1 cellular context compared by ENCODE assay signal in genomic region chr5:2038337-2039179, GRCh38.
TF ChIP-seq lines count a peak whose summit lies in the region.

No MANE protein-coding gene starts in this region.

TF ChIP-seq in K562, 482 proteins besides CTCF, POLR2A, EP300 and RAD21 (continued from another document and continues in another):
- TF ChIP-seq DIDO1 (tag; IDR thresholded peaks at IDR 0.05; ENCODE audit: low read depth), result no peak
- no peak for TF ChIP-seq POLR2H (tag; IDR thresholded peaks at IDR 0.05; ENCODE audit: low read depth)
- no peak for TF ChIP-seq SIX5 (IDR thresholded peaks at IDR 0.05; ENCODE audit: borderline replicate concordance in 1 of 2, insufficient read depth in 1 of 2, low read depth in 1 of 2, low read length in 2 of 2)
- TF ChIP-seq GATA2 (CRISPR knock-in tag; IDR thresholded peaks at IDR 0.05), result no peak
- no peak for TF ChIP-seq ZNF175 (CRISPR knock-in tag; IDR thresholded peaks at IDR 0.05; ENCODE audit: low read depth)
- TF ChIP-seq STAT5A (IDR thresholded peaks at IDR 0.05; ENCODE audit: borderline replicate concordance, low read length), result no peak
- TF ChIP-seq ZNF766 (CRISPR knock-in tag; conservative IDR thresholded peaks at IDR 0.05), result no peak
- no peak for TF ChIP-seq ZNF41 (CRISPR knock-in tag; conservative IDR thresholded peaks at IDR 0.05)
- no peak for TF ChIP-seq ZNF280B (CRISPR knock-in tag; IDR thresholded peaks at IDR 0.05)
- peak; percentile 43 for TF ChIP-seq FUS (optimal IDR thresholded peaks at IDR 0.05; ENCODE audit: low read depth, low read length)
- TF ChIP-seq SAFB2 (IDR thresholded peaks at IDR 0.05; ENCODE audit: borderline replicate concordance, low read depth, low read length, severe bottlenecking), result no peak
- no peak for TF ChIP-seq MLLT1 (IDR thresholded peaks at IDR 0.05)
- no peak for TF ChIP-seq ZNF655 (CRISPR knock-in tag; IDR thresholded peaks at IDR 0.05)
- no peak for TF ChIP-seq FOXM1 (IDR thresholded peaks at IDR 0.05; ENCODE audit: low read depth)
- no peak for TF ChIP-seq FOXM1 (CRISPR knock-in tag; IDR thresholded peaks at IDR 0.05; ENCODE audit: low read depth)
- TF ChIP-seq NR1H2 (CRISPR knock-in tag; IDR thresholded peaks at IDR 0.05), result no peak
- no peak for TF ChIP-seq TFE3 (CRISPR knock-in tag; IDR thresholded peaks at IDR 0.05)
- no peak for TF ChIP-seq NFE2L1 (tag; IDR thresholded peaks at IDR 0.05; ENCODE audit: borderline replicate concordance, low read depth)
- TF ChIP-seq ZFP30 (CRISPR knock-in tag; IDR thresholded peaks at IDR 0.05; ENCODE audit: borderline replicate concordance), result no peak
- TF ChIP-seq CBX2 (IDR thresholded peaks at IDR 0.05; ENCODE audit: insufficient read depth, low read length, poor library complexity, severe bottlenecking), result no peak
- TF ChIP-seq RBM25 (IDR thresholded peaks at IDR 0.05; ENCODE audit: low read depth, low read length, severe bottlenecking), result no peak
- TF ChIP-seq ZNF239 (CRISPR knock-in tag; IDR thresholded peaks at IDR 0.05), result no peak
- peak; percentile 69; the same call in 1 of the 2 replicates for TF ChIP-seq XRCC5 (IDR thresholded peaks at IDR 0.05; ENCODE audit: low read depth, low read length)
- no peak for TF ChIP-seq PREB (CRISPR knock-in tag; IDR thresholded peaks at IDR 0.05)
- no peak for TF ChIP-seq TGIF2 (CRISPR knock-in tag; IDR thresholded peaks at IDR 0.05)
- TF ChIP-seq CBFA2T3 (IDR thresholded peaks at IDR 0.05), result no peak
- no peak for TF ChIP-seq POLR2G (IDR thresholded peaks at IDR 0.05; ENCODE audit: low read depth, low read length)
- peak; percentile 23; the same call in 1 of the 2 replicates for TF ChIP-seq ATF7 (IDR thresholded peaks at IDR 0.05)
- no peak for TF ChIP-seq NFYB (IDR thresholded peaks at IDR 0.05; ENCODE audit: extremely low read depth, insufficient read length)
- TF ChIP-seq BACH1 (tag; IDR thresholded peaks at IDR 0.05), result no peak
- TF ChIP-seq LEF1 (IDR thresholded peaks at IDR 0.05), result no peak
- no peak for TF ChIP-seq KLF1 (tag; IDR thresholded peaks at IDR 0.05)
- TF ChIP-seq TRIM25 (IDR thresholded peaks at IDR 0.05; ENCODE audit: borderline replicate concordance), result no peak
- no peak for TF ChIP-seq ZNF512 (tag; IDR thresholded peaks at IDR 0.05)
- TF ChIP-seq E4F1 (CRISPR knock-in tag; IDR thresholded peaks at IDR 0.05; ENCODE audit: borderline replicate concordance), result no peak
- peak in 1 of 2 experiments; percentile 36; a peak in 1 of 4 replicates for TF ChIP-seq MNT (conservative IDR thresholded peaks at IDR 0.05)
- TF ChIP-seq ZNF79 (CRISPR knock-in tag; IDR thresholded peaks at IDR 0.05; ENCODE audit: low read depth), result no peak
- TF ChIP-seq ZNF695 (CRISPR knock-in tag; IDR thresholded peaks at IDR 0.05), result no peak
- TF ChIP-seq MCM7 (IDR thresholded peaks at IDR 0.05), result no peak
- TF ChIP-seq WHSC1 (IDR thresholded peaks at IDR 0.05; ENCODE audit: low read length), result no peak
- TF ChIP-seq HDAC1 (IDR thresholded peaks at IDR 0.05), result no peak
- no peak for TF ChIP-seq CREB1 (IDR thresholded peaks at IDR 0.05)
- TF ChIP-seq CREB1 (CRISPR knock-in tag; IDR thresholded peaks at IDR 0.05), result 0 out of 2 replicates have a peak, but pooled peaks have one; percentile 28
- TF ChIP-seq KDM2B (CRISPR knock-in tag; IDR thresholded peaks at IDR 0.05), result no peak
- no peak for TF ChIP-seq E2F5 (CRISPR knock-in tag; IDR thresholded peaks at IDR 0.05)
- no peak for TF ChIP-seq ZNF212 (CRISPR knock-in tag; IDR thresholded peaks at IDR 0.05)
- TF ChIP-seq E2F3 (CRISPR knock-in tag; IDR thresholded peaks at IDR 0.05), result no peak
- TF ChIP-seq HMGXB4 (CRISPR knock-in tag; IDR thresholded peaks at IDR 0.05), result no peak; the same call in 1 of the 2 replicates
- TF ChIP-seq IRF1 (CRISPR knock-in tag; IDR thresholded peaks at IDR 0.05; ENCODE audit: borderline replicate concordance), result no peak
- no peak for TF ChIP-seq TEAD4 (IDR thresholded peaks at IDR 0.05; ENCODE audit: low read length)
- no peak for TF ChIP-seq TEAD4 (CRISPR knock-in tag; IDR thresholded peaks at IDR 0.05; ENCODE audit: borderline replicate concordance)
